In the genomic region with DNA sequence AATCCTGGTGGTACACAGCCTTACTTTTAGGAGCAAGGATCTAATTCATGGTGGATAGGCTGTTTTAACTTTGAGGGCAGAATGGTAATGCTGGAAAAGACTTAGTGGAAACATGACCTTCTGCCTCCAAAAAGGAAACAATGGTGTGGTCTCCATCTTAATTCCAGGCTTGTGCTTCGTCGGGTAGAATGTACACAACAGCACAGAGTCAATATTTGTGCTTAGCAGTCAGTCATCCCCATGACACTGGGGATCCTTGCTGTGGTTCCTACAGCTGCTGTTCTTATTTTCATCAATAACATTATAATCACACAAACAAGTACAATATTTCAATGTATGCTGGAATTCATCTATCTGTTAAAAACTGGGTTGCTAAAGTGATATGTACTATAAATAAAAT, we compare ENCODE assay signal across 20 cellular contexts.
DNase-seq lines count a peak whose midpoint lies in the region; ATAC-seq lines count a peak whose summit lies in the region.
"Had no signal": no experiment of that assay in that cellular context is flagged by ENCODE, and none has a peak within 500 bp of the region (broad histone marks: within the 10 kb centered on the region; RNA-seq: fewer than 3 reads in every experiment).

No MANE protein-coding gene starts in this region.

- no peak for ATAC-seq in GM18519 (IDR thresholded peaks at IDR 0.05; ENCODE audit: low FRiP score, unreplicated experiment)
- ATAC-seq: HCT116, Panc1 had no signal

- DNase-seq in NCI-H2081 (lab: John Stamatoyannopoulos, UW) (peak; percentile 7 to 58), NCI-H2081 treated with DMSO at 0.1 percent for 48 hours (lab: John Stamatoyannopoulos, UW) (no peak), COLO668 (lab: John Stamatoyannopoulos, UW; ENCODE audit: unreplicated experiment) (peak; percentile 43), DMS53 treated with DMSO at 0.1 percent for 48 hours (lab: John Stamatoyannopoulos, UW; ENCODE audit: unreplicated experiment) (peak; percentile 47), SHP77 (lab: John Stamatoyannopoulos, UW) (peak; percentile 9 to 45), OCI-M2 (lab: John Stamatoyannopoulos, UW; ENCODE audit: unreplicated experiment) (no peak)
- DNase-seq: CD4-positive, CD25-positive, alpha-beta regulatory T cell; DND-41; NCI-H1048; NCI-H1436; NCI-H2171 treated with DMSO at 0.1 percent for 48 hours; NCI-H446; NCI-H82; SIG-M5; SK-N-SH; SW 1271; T-helper 9 cell had no signal

Comparison
In these comparisons a context has a peak if more than half of its experiments do, and no peak if none do; other contexts are left out.
1. DNase-seq: peak in NCI-H2081 (2 of 2), COLO668 (single experiment), DMS53 treated with DMSO at 0.1 percent for 48 hours (single experiment) and SHP77 (2 of 2); none in NCI-H2081 treated with DMSO at 0.1 percent for 48 hours (single experiment) and OCI-M2 (single experiment).